In the genomic region with DNA sequence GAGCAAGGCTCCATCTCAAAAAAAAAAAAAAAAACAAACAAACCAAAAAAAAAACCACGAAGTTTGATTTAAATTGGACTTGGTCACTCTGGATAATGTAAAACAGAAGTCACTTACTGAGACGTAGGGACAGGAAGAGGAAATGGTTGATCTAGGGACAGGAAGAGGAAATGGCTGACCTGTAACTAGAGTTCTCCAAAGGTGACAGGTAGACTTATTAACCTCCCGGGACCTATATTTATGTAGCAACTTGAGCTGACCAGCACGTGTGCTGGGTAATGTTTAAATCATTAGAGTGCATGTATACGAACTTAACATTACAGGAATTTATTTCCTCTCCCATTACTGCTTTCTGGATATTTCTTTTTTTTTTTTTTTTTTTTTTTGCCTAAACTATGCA, we compare ENCODE assay signal across 18 cellular contexts.
A peak's percentile ranks its signal among the peaks of the same experiment; 100 is the strongest.
DNase-seq lines count a peak whose midpoint lies in the region; ATAC-seq and TF ChIP-seq lines count a peak whose summit lies in the region.
"Had no signal": no experiment of that assay in that cellular context is flagged by ENCODE, and none has a peak within 500 bp of the region (broad histone marks: within the 10 kb centered on the region; RNA-seq: fewer than 3 reads in every experiment).

No MANE protein-coding gene starts in this region.

- H3K27ac ChIP-seq in HCT116 (ENCODE audit: low read depth, low read length) (no peak overlapping the region), ascending aorta (peak overlapping the region; percentile 81 to 84), stomach smooth muscle (ENCODE audit: low read length) (peak overlapping the region; percentile 31)
- H3K27ac ChIP-seq: 22Rv1, BLaER1 had no signal

- no TSS peak for BruUV-seq in HCT116 (replicated peaks; lab: Mats Ljungman, UMichigan)

- no peaks in the 10 kb centered on the region for H3K9me2 ChIP-seq in HCT116 (ENCODE audit: insufficient read depth)

- DNase-seq in NOMO-1 treated with DMSO at 0.1 percent for 48 hours (lab: John Stamatoyannopoulos, UW; ENCODE audit: unreplicated experiment), result peak; percentile 9
- DNase-seq in NOMO-1 treated with dmso at 0.1 percent for 144 hours (lab: John Stamatoyannopoulos, UW; ENCODE audit: unreplicated experiment), result no peak
- DNase-seq in HCT116 (ENCODE audit: low read depth, low spot score), result no peak
- no peak for DNase-seq in ascending aorta (ENCODE audit: low spot score in 2 of 2)
- DNase-seq in NCI-H524 treated with DMSO at 0.1 percent for 48 hours (lab: John Stamatoyannopoulos, UW), result no peak
- DNase-seq in AG20443 (ENCODE audit: low spot score), result no peak
- no peak for DNase-seq in activated effector memory CD4-positive, alpha-beta T cell treated with Interleukin-2 at 50 U/mL for 16 hours
- DNase-seq: CD8-positive, alpha-beta memory T cell; DND-41; NCI-H146; NCI-H2227 treated with DMSO at 0.1 percent for 48 hours; NCI-H526 treated with DMSO at 0.1 percent for 48 hours had no signal

- H3K9ac ChIP-seq in HCT116 (ENCODE audit: low read length), result no peak overlapping the region
- no peak overlapping the region for H3K9ac ChIP-seq in stomach smooth muscle (ENCODE audit: low read length in 2 of 2)
- H3K9ac ChIP-seq: BLaER1 had no signal

- H3K79me2 ChIP-seq in HCT116 (ENCODE audit: insufficient read depth, low read length), result no peaks in the 10 kb centered on the region

- CTCF ChIA-PET in HCT116 (lab: Charles Lee), result interaction anchor here (0.7 kb wide), 1 partner anchor 129 kb away, joined by 3 read pairs; no protein-coding TSS in a partner anchor

- H3K9me3 ChIP-seq in HCT116 (ENCODE audit: control insufficient read depth in 1 of 2, insufficient read depth in 1 of 2, low read depth in 1 of 2, low read length in 2 of 2), result no peaks in the 10 kb centered on the region
- H3K9me3 ChIP-seq in ascending aorta, result no peaks in the 10 kb centered on the region
- no peaks in the 10 kb centered on the region for H3K9me3 ChIP-seq in stomach smooth muscle (ENCODE audit: control insufficient read depth in 2 of 2, low read length in 2 of 2)
- H3K9me3 ChIP-seq: BLaER1 had no signal

- POLR2A ChIA-PET in HCT116 (lab: Charles Lee), result interaction anchor here (0.7 kb wide), 1 partner anchor 75 kb away, joined by 3 read pairs; no protein-coding TSS in a partner anchor

- TF ChIP-seq CTCF in HCT116 (IDR thresholded peaks at IDR 0.05 in 2 of 3, conservative IDR thresholded peaks at IDR 0.05 in 1 of 3; ENCODE audit: borderline replicate concordance in 1 of 3, insufficient read depth in 1 of 3, low read depth in 2 of 3, low read length in 2 of 3) (no peak), ascending aorta (IDR thresholded peaks at IDR 0.05) (no peak)

- H2AFZ ChIP-seq in HCT116 (ENCODE audit: low read depth, low read length, poor library complexity, severe bottlenecking), result peak overlapping the region; percentile 47

- H3K27me3 ChIP-seq in HCT116 (ENCODE audit: insufficient read depth, low read length) (0 out of 2 replicates have a peak, but pooled peaks cover 4% of the 10 kb centered on the region), ascending aorta (no peaks in the 10 kb centered on the region), stomach smooth muscle (ENCODE audit: control insufficient read depth in 1 of 2, insufficient read depth in 2 of 2, low read length in 2 of 2) (no peaks in the 10 kb centered on the region)
- H3K27me3 ChIP-seq: BLaER1 had no signal

- H3K4me3 ChIP-seq in HCT116 (replicated peaks in 1 of 2; ENCODE audit: low read depth in 1 of 2, low read length in 2 of 2), result no peak overlapping the region
- no peak overlapping the region for H3K4me3 ChIP-seq in ascending aorta
- no peak overlapping the region for H3K4me3 ChIP-seq in stomach smooth muscle (ENCODE audit: low read length in 2 of 2)
- H3K4me3 ChIP-seq: BLaER1 had no signal

- no peak for TF ChIP-seq RAD21 in HCT116 (IDR thresholded peaks at IDR 0.05; ENCODE audit: low read depth)

- RAD21 ChIA-PET in HCT116 (lab: Charles Lee; ENCODE audit: low non-redundant PET in 1 of 2, low total read pairs in 2 of 2, uncharacterized antibody in 2 of 2, unreplicated experiment in 2 of 2), result no interaction called here

- H3K4me2 ChIP-seq in HCT116 (ENCODE audit: low read length), result no peak overlapping the region
- H3K4me2 ChIP-seq: BLaER1 had no signal

- no peak for ATAC-seq in HCT116
- ATAC-seq: Panc1, Right ventricle myocardium inferior, SK-N-SH treated with all-trans-retinoic acid at 6 μM for 48 hours had no signal

- intact Hi-C loops in HCT116 (cut with micrococcal nuclease), result no loop called here
- intact Hi-C loops in ascending aorta (cut with DNase I), result loop anchor here (1.0 to 5.0 kb wide), 2 partner anchors 8 to 157 kb away; no protein-coding TSS in a partner anchor

- no peaks in the 10 kb centered on the region for H4K20me1 ChIP-seq in HCT116 (ENCODE audit: insufficient read depth)
- H4K20me1 ChIP-seq: BLaER1 had no signal

- H3K36me3 ChIP-seq in HCT116 (ENCODE audit: control insufficient read depth in 1 of 2, insufficient read depth in 2 of 2, low read length in 2 of 2), result no peaks in the 10 kb centered on the region
- no peaks in the 10 kb centered on the region for H3K36me3 ChIP-seq in ascending aorta
- H3K36me3 ChIP-seq in stomach smooth muscle (ENCODE audit: control insufficient read depth in 2 of 2, insufficient read depth in 2 of 2, low read length in 2 of 2), result no peaks in the 10 kb centered on the region
- H3K36me3 ChIP-seq: BLaER1 had no signal

- no peak for TF ChIP-seq POLR2A in HCT116 (IDR thresholded peaks at IDR 0.05; ENCODE audit: borderline replicate concordance, extremely low read depth, insufficient read depth, insufficient read length)

- H3K4me1 ChIP-seq in HCT116 (ENCODE audit: control insufficient read depth in 1 of 2, insufficient read depth in 2 of 2, low read length in 2 of 2), result peaks cover 0 to 5% of the 10 kb centered on the region in 2 experiments; a peak in 2 of 4 replicates
- H3K4me1 ChIP-seq in ascending aorta, result peaks cover 0 to 11% of the 10 kb centered on the region in 2 donors
- H3K4me1 ChIP-seq in stomach smooth muscle (ENCODE audit: control insufficient read depth, insufficient read depth, low read length), result peaks cover 11% of the 10 kb centered on the region
- H3K4me1 ChIP-seq: BLaER1 had no signal

TF ChIP-seq in HCT116, 20 proteins besides CTCF, POLR2A, EP300 and RAD21 (continues in another document):
- TF ChIP-seq ZFX (IDR thresholded peaks at IDR 0.05) (no peak), CEBPB (IDR thresholded peaks at IDR 0.05; ENCODE audit: low read depth) (no peak), TCF7L2 (IDR thresholded peaks at IDR 0.05; ENCODE audit: borderline replicate concordance, extremely low read depth, insufficient read depth, insufficient read length) (no peak), CBX3 (IDR thresholded peaks at IDR 0.05; ENCODE audit: low read depth) (no peak), EGR1 (IDR thresholded peaks at IDR 0.05; ENCODE audit: low read depth) (no peak), ZNF274 (IDR thresholded peaks at IDR 0.05; ENCODE audit: low read depth, low read length) (no peak), EZH2phosphoT487 (IDR thresholded peaks at IDR 0.05; ENCODE audit: borderline replicate concordance) (no peak), SIN3A (IDR thresholded peaks at IDR 0.05; ENCODE audit: low read depth) (no peak), JUND (IDR thresholded peaks at IDR 0.05) (no peak), ELF1 (IDR thresholded peaks at IDR 0.05; ENCODE audit: borderline replicate concordance, low read depth) (no peak), SRF (IDR thresholded peaks at IDR 0.05; ENCODE audit: low read depth) (no peak), FOSL1 (IDR thresholded peaks at IDR 0.05; ENCODE audit: low read depth) (no peak), YY1 (IDR thresholded peaks at IDR 0.05; ENCODE audit: extremely low read depth, insufficient replicate concordance, low read depth, low read length) (no peak), POLR2AphosphoS5 (IDR thresholded peaks at IDR 0.05; ENCODE audit: low read depth, low read length) (no peak)
- TF ChIP-seq, protein P1, sequence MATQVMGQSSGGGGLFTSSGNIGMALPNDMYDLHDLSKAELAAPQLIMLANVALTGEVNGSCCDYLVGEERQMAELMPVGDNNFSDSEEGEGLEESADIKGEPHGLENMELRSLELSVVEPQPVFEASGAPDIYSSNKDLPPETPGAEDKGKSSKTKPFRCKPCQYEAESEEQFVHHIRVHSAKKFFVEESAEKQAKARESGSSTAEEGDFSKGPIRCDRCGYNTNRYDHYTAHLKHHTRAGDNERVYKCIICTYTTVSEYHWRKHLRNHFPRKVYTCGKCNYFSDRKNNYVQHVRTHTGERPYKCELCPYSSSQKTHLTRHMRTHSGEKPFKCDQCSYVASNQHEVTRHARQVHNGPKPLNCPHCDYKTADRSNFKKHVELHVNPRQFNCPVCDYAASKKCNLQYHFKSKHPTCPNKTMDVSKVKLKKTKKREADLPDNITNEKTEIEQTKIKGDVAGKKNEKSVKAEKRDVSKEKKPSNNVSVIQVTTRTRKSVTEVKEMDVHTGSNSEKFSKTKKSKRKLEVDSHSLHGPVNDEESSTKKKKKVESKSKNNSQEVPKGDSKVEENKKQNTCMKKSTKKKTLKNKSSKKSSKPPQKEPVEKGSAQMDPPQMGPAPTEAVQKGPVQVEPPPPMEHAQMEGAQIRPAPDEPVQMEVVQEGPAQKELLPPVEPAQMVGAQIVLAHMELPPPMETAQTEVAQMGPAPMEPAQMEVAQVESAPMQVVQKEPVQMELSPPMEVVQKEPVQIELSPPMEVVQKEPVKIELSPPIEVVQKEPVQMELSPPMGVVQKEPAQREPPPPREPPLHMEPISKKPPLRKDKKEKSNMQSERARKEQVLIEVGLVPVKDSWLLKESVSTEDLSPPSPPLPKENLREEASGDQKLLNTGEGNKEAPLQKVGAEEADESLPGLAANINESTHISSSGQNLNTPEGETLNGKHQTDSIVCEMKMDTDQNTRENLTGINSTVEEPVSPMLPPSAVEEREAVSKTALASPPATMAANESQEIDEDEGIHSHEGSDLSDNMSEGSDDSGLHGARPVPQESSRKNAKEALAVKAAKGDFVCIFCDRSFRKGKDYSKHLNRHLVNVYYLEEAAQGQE (IDR thresholded peaks at IDR 0.05; ENCODE audit: low read depth), result no peak
- TF ChIP-seq, protein P2, sequence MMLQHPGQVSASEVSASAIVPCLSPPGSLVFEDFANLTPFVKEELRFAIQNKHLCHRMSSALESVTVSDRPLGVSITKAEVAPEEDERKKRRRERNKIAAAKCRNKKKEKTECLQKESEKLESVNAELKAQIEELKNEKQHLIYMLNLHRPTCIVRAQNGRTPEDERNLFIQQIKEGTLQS (IDR thresholded peaks at IDR 0.05), result no peak
- TF ChIP-seq, protein P3, sequence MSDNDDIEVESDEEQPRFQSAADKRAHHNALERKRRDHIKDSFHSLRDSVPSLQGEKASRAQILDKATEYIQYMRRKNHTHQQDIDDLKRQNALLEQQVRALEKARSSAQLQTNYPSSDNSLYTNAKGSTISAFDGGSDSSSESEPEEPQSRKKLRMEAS (IDR thresholded peaks at IDR 0.05), result no peak
